Comparison of ENCODE assay signal across 8 cellular contexts in the genomic region with DNA sequence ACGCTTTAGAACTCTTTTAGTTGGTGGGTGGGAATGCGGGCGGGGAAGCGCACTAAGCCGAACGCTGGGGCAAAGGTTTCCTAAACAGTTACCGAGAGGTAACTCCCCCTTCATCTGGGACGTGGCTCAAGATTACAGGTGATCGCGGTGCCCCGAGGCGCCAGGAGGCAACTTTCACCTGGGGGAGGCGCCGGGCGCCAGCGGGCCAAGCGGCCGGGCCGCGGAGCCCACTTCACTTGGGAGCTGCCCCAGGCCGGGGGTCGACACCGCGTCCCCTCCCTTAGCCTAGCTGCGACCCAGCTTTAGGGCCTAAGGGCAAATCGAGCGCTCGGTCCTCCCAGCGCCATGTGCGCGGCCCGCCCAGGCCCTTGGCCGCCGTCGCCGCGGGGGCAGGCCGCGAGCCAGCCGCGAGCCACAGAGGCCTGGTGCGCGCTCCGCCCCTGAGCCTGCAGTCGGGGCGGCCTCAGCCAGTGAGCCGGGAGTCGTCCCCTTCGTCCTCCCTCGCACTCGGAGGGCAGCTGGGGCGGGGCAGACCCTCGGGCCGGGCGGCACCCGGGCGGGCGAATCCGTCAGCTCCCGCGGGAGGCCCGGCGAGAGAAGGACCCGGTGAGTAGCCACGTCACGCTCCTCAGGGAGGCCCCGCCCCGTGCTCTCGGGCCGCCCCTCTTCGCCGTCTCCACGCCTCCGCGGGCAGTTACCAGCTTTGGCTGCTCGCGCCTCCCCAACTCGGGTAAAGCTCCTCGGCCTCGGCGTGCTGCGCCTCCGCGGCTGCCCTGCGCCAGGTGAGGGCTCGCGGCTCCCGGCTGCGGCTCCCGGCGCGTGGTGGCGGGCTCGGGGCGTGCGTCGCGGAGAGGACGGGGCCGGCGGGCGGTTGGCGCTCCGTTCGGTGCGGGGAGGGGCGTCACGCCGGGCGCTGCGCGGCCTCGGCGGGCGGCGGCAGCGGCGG. TPM values are rescaled to one million over a fixed set of nuclear protein-coding genes. Genes with fewer than 3 reads are reported as not detected.
A peak's percentile ranks its signal among the peaks of the same experiment; 100 is the strongest.
DNase-seq lines count a peak whose midpoint lies in the region; ATAC-seq, FAIRE-seq and TF ChIP-seq lines count a peak whose summit lies in the region.

A gene (plus strand): TSS at position 693 of the 946 bp plus-strand sequence. CDS start 13,640 bp downstream, outside the sequence.

- TF ChIP-seq CTCF in AG04449 (IDR thresholded peaks at IDR 0.05; ENCODE audit: insufficient read depth, low read length, missing control alignments) (no peak), VCaP (conservative IDR thresholded peaks at IDR 0.05) (no peak)

- peak within 1 kb of the TSS; percentile 83 for H3K4me3 ChIP-seq in AG04449 (ENCODE audit: low read depth, low read length)
- H3K4me3 ChIP-seq in small intestine (ENCODE audit: low read depth in 1 of 2, low read length in 2 of 2), result peak within 1 kb of the TSS; percentile 83 to 98

- H3K27me3 ChIP-seq in small intestine (ENCODE audit: control insufficient read depth in 2 of 2, insufficient read depth in 2 of 2, low read length in 2 of 2), result no peaks in the 10 kb centered on the region

- WGBS in small intestine, 3 donors, result 0% methylated on average over 83 to 118 of the region's 118 CpGs

- H3K27ac ChIP-seq in VCaP, result peak within 1 kb of the TSS; percentile 96
- H3K27ac ChIP-seq in small intestine (ENCODE audit: low read depth in 1 of 2, low read length in 1 of 2), result peak within 1 kb of the TSS; percentile 96 to 99

- DNase-seq in AG04449 (ENCODE audit: low read depth, low spot score), result peak; percentile 65
- peak; percentile 83 for DNase-seq in NCI-H2171 treated with DMSO at 0.1 percent for 48 hours (lab: John Stamatoyannopoulos, UW)
- DNase-seq in T47D (ENCODE audit: low read depth in 1 of 2, low spot score in 1 of 2), result peak; percentile 91 to 96
- DNase-seq in iPS-NIHi11 (ENCODE audit: low spot score), result peak; percentile 94
- DNase-seq in small intestine, result peak; percentile 97

- peak; percentile 89 for ATAC-seq in GM18870 (IDR thresholded peaks at IDR 0.05; ENCODE audit: unreplicated experiment)
- peak; percentile 89 for ATAC-seq in HG03108 (IDR thresholded peaks at IDR 0.05; ENCODE audit: unreplicated experiment)

- no peaks in the 10 kb centered on the region for H3K36me3 ChIP-seq in small intestine (ENCODE audit: control insufficient read depth in 2 of 2, insufficient read depth in 2 of 2, low read length in 2 of 2)

- no peaks in the 10 kb centered on the region for H3K9me3 ChIP-seq in small intestine (ENCODE audit: control insufficient read depth, low read depth)

- CTCF ChIA-PET in AG04449 (lab: Yijun Ruan, JAX), result interaction anchor here (0.7 to 0.9 kb wide), 3 partner anchors 8 to 458 kb away, joined by 3 read pairs; no protein-coding TSS in a partner anchor

- no peaks in the 10 kb centered on the region for H3K4me1 ChIP-seq in small intestine (ENCODE audit: control insufficient read depth in 2 of 2, insufficient read depth in 1 of 2, low read depth in 1 of 2, low read length in 1 of 2)

- POLR2A ChIA-PET in AG04449 (lab: Yijun Ruan, JAX), result interaction anchor here (0.6 to 1.1 kb wide), 5 partner anchors 96 to 752 kb away, joined by 3 to 6 read pairs (median 4); a partner anchor contains a TSS

- no peak for FAIRE-seq in small intestine (lab: Jason Lieb, UNC)

- in situ Hi-C loops in T47D (cut with HindIII; ENCODE audit: low pct_unique_long_range_greater_than_20kb, low sequenced_read_pairs), result no loop called here

RNA-seq across cellular contexts. Expression of the gene that starts here (rescaled TPM):
- polyA plus RNA-seq in small intestine, result 10 to 100 TPM; 18.4 to 20.1 (median 18.8) TPM

Comparison
In these comparisons a context has a peak if more than half of its experiments do, and no peak if none do; other contexts are left out.
1. Peak in every context shown above with its lines: DNase-seq, ATAC-seq, H3K4me3 ChIP-seq and H3K27ac ChIP-seq.